Comparison of ENCODE assay signal across 31 cellular contexts in the genomic region with DNA sequence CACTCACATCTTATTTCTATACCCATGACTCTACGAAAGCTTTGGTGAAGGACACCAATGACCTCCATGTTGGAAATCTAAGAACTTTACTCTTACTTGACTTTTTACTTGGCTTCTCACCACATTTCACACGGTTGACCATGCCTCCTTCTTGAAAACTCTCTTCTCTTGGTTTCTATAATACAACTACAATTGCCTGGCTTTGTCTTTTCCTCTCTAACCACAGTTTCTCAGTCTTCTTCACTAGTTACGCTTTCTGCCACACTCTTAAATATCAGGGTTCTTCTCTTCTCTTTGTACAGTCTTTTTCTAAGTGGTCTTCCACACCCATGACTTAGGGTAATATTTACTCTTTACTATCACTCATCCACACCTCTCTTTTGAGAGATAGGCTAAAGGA.
"Had no signal": no experiment of that assay in that cellular context is flagged by ENCODE, and none has a peak within 500 bp of the region (broad histone marks: within the 10 kb centered on the region; RNA-seq: fewer than 3 reads in every experiment).

No MANE protein-coding gene starts in this region.

- H3K27me3 ChIP-seq: adrenal gland, ascending aorta, body of pancreas, brain microvascular endothelial cell, breast epithelium, cardiac muscle cell had no signal

- ATAC-seq: activated naive CD4-positive, alpha-beta T cell treated with anti-CD3 and anti-CD28 coated beads, Interleukin-2, amount 50 U/mL, for 72 hours; activated naive CD8-positive, alpha-beta T cell treated with anti-CD3 and anti-CD28 coated beads, Interleukin-2, amount 50 U/mL, for 24 hours; activated T-cell treated with anti-CD3 and anti-CD28 coated beads, Interleukin-2, amount 50 U/mL, for 4 hours; activated T-cell treated with anti-CD3 and anti-CD28 coated beads, Interleukin-2, amount 50 U/mL, for 72 hours; activated T-helper 17 cell treated with anti-CD3 and anti-CD28 coated beads, Interleukin-2, amount 50 U/mL, for 72 hours; body of pancreas had no signal

- DNase-seq: activated effector memory CD4-positive, alpha-beta T cell treated with anti-CD3 and anti-CD28 coated beads, Interleukin-2, amount 50 U/mL, for 16 hours; activated effector memory CD4-positive, alpha-beta T cell treated with Interleukin-2 at 50 U/mL for 16 hours; activated gamma-delta T cell; activated gamma-delta T cell treated with Interleukin-2 at 50 U/mL for 16 hours; activated naive CD4-positive, alpha-beta T cell; activated naive CD4-positive, alpha-beta T cell treated with anti-CD3 and anti-CD28 coated beads for 36 hours; activated naive CD4-positive, alpha-beta T cell treated with anti-CD3 and anti-CD28 coated beads, Interleukin-2, amount 10 ng/mL, durations not matched to agents 7 days and 5 days; activated naive CD4-positive, alpha-beta T cell treated with anti-CD3 and anti-CD28 coated beads, Interleukin-2, amount 50 U/mL, for 16 hours; activated naive CD4-positive, alpha-beta T cell treated with Interleukin-2 at 50 U/mL for 16 hours; activated naive CD8-positive, alpha-beta T cell treated with anti-CD3 and anti-CD28 coated beads for 36 hours; activated naive CD8-positive, alpha-beta T cell treated with anti-CD3 and anti-CD28 coated beads, Interleukin-2, amount 10 ng/mL, durations not matched to agents 7 days and 5 days; activated naive CD8-positive, alpha-beta T cell treated with anti-CD3 and anti-CD28 coated beads, Interleukin-2, amount 50 U/mL, for 24 hours; activated T-cell treated with anti-CD3 and anti-CD28 coated beads, Interleukin-2, amount 50 U/mL, for 24 hours; activated T-cell treated with anti-CD3 and anti-CD28 coated beads, Interleukin-2, amount 50 U/mL, for 4 hours; activated T-cell treated with anti-CD3 and anti-CD28 coated beads, Interleukin-2, amount 50 U/mL, for 48 hours; activated T-cell treated with anti-CD3 and anti-CD28 coated beads, Interleukin-2, amount 50 U/mL, for 72 hours; adrenal gland; amniotic stem cell; amygdala; anterior cingulate cortex; aorta; body of pancreas; brain microvascular endothelial cell; caudate nucleus; central memory CD4-positive, alpha-beta T cell; cerebellar nuclear complex had no signal

- H3K4me3 ChIP-seq: adrenal gland, ascending aorta, body of pancreas, breast epithelium, cardiac muscle cell had no signal

- H3K4me1 ChIP-seq: adrenal gland, ascending aorta, body of pancreas, breast epithelium had no signal

- H3K27ac ChIP-seq: adrenal gland, ascending aorta, body of pancreas, brain microvascular endothelial cell, breast epithelium, cardiac muscle cell had no signal

- H3K36me3 ChIP-seq: adrenal gland, ascending aorta, brain microvascular endothelial cell, breast epithelium, cardiac muscle cell had no signal

- H3K9me3 ChIP-seq: adrenal gland, ascending aorta, body of pancreas, breast epithelium had no signal
